36 cellular contexts compared by ENCODE assay signal in the genomic region with DNA sequence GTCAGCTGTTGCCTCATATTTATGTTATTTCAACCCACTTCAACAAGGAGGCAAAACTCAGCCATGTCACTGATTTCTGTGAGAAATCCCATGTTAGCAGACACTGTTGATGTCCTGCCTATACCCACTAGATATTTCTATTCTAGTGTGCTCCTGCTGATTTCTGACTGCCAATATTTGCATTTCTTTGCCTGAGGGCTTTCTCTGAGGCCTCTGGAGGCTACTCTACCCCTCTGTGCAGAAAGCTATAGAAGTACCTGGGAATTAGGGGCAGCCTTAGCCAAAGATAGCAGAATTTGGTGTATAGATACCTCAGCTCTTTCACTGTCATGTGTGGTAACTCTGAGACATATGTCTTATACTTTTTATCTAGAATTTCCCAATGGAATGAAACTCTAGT.
"Had no signal": no experiment of that assay in that cellular context is flagged by ENCODE, and none has a peak within 500 bp of the region (broad histone marks: within the 10 kb centered on the region; RNA-seq: fewer than 3 reads in every experiment).

No MANE protein-coding gene starts in this region.

- H3K36me3 ChIP-seq: adrenal gland, cardiac muscle cell, colonic mucosa, WERI-Rb-1 had no signal

- H3K9me3 ChIP-seq: adrenal gland, body of pancreas, colonic mucosa had no signal

- H3K36me3 Mint-ChIP-seq: activated CD4-positive, alpha-beta memory T cell treated with anti-CD3 and anti-CD28 coated beads for 36 hours; activated CD8-positive, alpha-beta memory T cell treated with anti-CD3 and anti-CD28 coated beads, Interleukin-2, amount 10 ng/mL, durations not matched to agents 7 days and 5 days; activated naive CD8-positive, alpha-beta T cell treated with anti-CD3 and anti-CD28 coated beads for 36 hours had no signal

- H3K4me3 ChIP-seq: adrenal gland, body of pancreas, cardiac muscle cell, colonic mucosa had no signal

- H3K27ac ChIP-seq: adrenal gland, body of pancreas, cardiac muscle cell, colonic mucosa, epithelial cell of prostate, WERI-Rb-1 had no signal

- H3K4me1 ChIP-seq: adrenal gland, body of pancreas, colonic mucosa had no signal

- H3K9me3 Mint-ChIP-seq: activated CD4-positive, alpha-beta T cell treated with anti-CD3 and anti-CD28 coated beads, Interleukin-2, amount 10 ng/mL, durations not matched to agents 24 days and 14 days; activated naive CD8-positive, alpha-beta T cell treated with anti-CD3 and anti-CD28 coated beads for 36 hours; activated T-helper 1 cell treated with anti-CD3 and anti-CD28 coated beads, Interleukin-12 subunit alpha, Interleukin-12 subunit beta, Interleukin-2, Interleukin-4 antibody, amounts not matched to agents 30 ng/mL and 10 ng/mL and 1 ng/mL, durations not matched to agents 14 hours and 24 hours and 36 hours; activated T-helper 2 cell treated with anti-CD3 and anti-CD28 coated beads, Interferon-gamma antibody, Interleukin-2, Interleukin-4, amounts not matched to agents 10 μg/mL and 5 μg/mL and 100 μg/mL, durations not matched to agents 14 hours and 24 hours and 36 hours; T-helper 2 cell treated with Interferon-gamma antibody and Interleukin-4, amounts not matched to agents 5 μg/mL and 100 μg/mL, for 36 hours had no signal

- H3K27ac Mint-ChIP-seq: activated CD4-positive, alpha-beta memory T cell treated with anti-CD3 and anti-CD28 coated beads for 36 hours; activated CD4-positive, alpha-beta T cell treated with anti-CD3 and anti-CD28 coated beads for 36 hours; activated CD4-positive, alpha-beta T cell treated with anti-CD3 and anti-CD28 coated beads, Interleukin-2, amount 10 ng/mL, durations not matched to agents 24 days and 14 days; activated CD8-positive, alpha-beta memory T cell treated with anti-CD3 and anti-CD28 coated beads, Interleukin-2, amount 10 ng/mL, durations not matched to agents 7 days and 5 days; activated CD8-positive, alpha-beta T cell treated with anti-CD3 and anti-CD28 coated beads, Interleukin-2, amount 10 ng/mL, durations not matched to agents 7 days and 5 days; activated naive CD4-positive, alpha-beta T cell treated with anti-CD3 and anti-CD28 coated beads for 36 hours; activated naive CD4-positive, alpha-beta T cell treated with anti-CD3 and anti-CD28 coated beads, Interleukin-2, amount 50 U/mL, for 24 hours; activated naive CD8-positive, alpha-beta T cell treated with anti-CD3 and anti-CD28 coated beads for 36 hours; activated naive CD8-positive, alpha-beta T cell treated with anti-CD3 and anti-CD28 coated beads, Interleukin-2, amount 50 U/mL, for 24 hours; activated T-helper 1 cell treated with anti-CD3 and anti-CD28 coated beads, Interleukin-12 subunit alpha, Interleukin-12 subunit beta, Interleukin-2, Interleukin-4 antibody, amounts not matched to agents 30 ng/mL and 10 ng/mL and 1 ng/mL, durations not matched to agents 14 hours and 24 hours and 36 hours; activated T-helper 2 cell treated with anti-CD3 and anti-CD28 coated beads, Interferon-gamma antibody, Interleukin-2, Interleukin-4, amounts not matched to agents 10 μg/mL and 5 μg/mL and 100 μg/mL, durations not matched to agents 14 hours and 24 hours and 36 hours; T-helper 17 cell; T-helper 2 cell treated with Interferon-gamma antibody and Interleukin-4, amounts not matched to agents 5 μg/mL and 100 μg/mL, for 36 hours had no signal

- DNase-seq: activated CD4-positive, alpha-beta memory T cell treated with anti-CD3 and anti-CD28 coated beads for 36 hours; activated CD4-positive, alpha-beta T cell treated with anti-CD3 and anti-CD28 coated beads for 36 hours; activated CD4-positive, alpha-beta T cell treated with anti-CD3 and anti-CD28 coated beads, Interleukin-2, amount 10 ng/mL, durations not matched to agents 24 days and 14 days; activated CD4-positive, CD25-positive, alpha-beta regulatory T cell; activated CD4-positive, CD25-positive, alpha-beta regulatory T cell treated with anti-CD3 and anti-CD28 coated beads, Interleukin-2, amount 50 U/mL, for 72 hours; activated CD8-positive, alpha-beta memory T cell treated with anti-CD3 and anti-CD28 coated beads, Interleukin-2, amount 10 ng/mL, durations not matched to agents 7 days and 5 days; activated CD8-positive, alpha-beta memory T cell treated with anti-CD3 and anti-CD28 coated beads, Interleukin-2, amount 50 U/mL, for 4 hours; activated CD8-positive, alpha-beta T cell treated with anti-CD3 and anti-CD28 coated beads, Interleukin-2, amount 10 ng/mL, durations not matched to agents 7 days and 5 days; activated effector memory CD4-positive, alpha-beta T cell treated with anti-CD3 and anti-CD28 coated beads, Interleukin-2, amount 50 U/mL, for 16 hours; activated naive CD4-positive, alpha-beta T cell treated with anti-CD3 and anti-CD28 coated beads for 36 hours; activated naive CD8-positive, alpha-beta T cell treated with anti-CD3 and anti-CD28 coated beads for 36 hours; activated naive CD8-positive, alpha-beta T cell treated with anti-CD3 and anti-CD28 coated beads, Interleukin-2, amount 50 U/mL, for 24 hours; activated T-cell treated with anti-CD3 and anti-CD28 coated beads, Interleukin-2, amount 50 U/mL, for 1 hour; activated T-cell treated with anti-CD3 and anti-CD28 coated beads, Interleukin-2, amount 50 U/mL, for 48 hours; adrenal gland; amygdala; aorta; body of pancreas; central memory CD4-positive, alpha-beta T cell; cerebellar nuclear complex; colonic mucosa; effector CD8-positive, alpha-beta T cell; foreskin fibroblast; T-helper 17 cell; T1000; WERI-Rb-1 had no signal

- H3K27me3 ChIP-seq: adrenal gland, body of pancreas, cardiac muscle cell, colonic mucosa had no signal

- FAIRE-seq: endometrium, endothelial cell of umbilical vein, frontal cortex had no signal

- H3K4me3 Mint-ChIP-seq: activated CD4-positive, alpha-beta memory T cell treated with anti-CD3 and anti-CD28 coated beads for 36 hours; activated CD4-positive, alpha-beta T cell treated with anti-CD3 and anti-CD28 coated beads for 36 hours; activated CD4-positive, alpha-beta T cell treated with anti-CD3 and anti-CD28 coated beads, Interleukin-2, amount 10 ng/mL, durations not matched to agents 24 days and 14 days; activated CD8-positive, alpha-beta memory T cell treated with anti-CD3 and anti-CD28 coated beads, Interleukin-2, amount 10 ng/mL, durations not matched to agents 7 days and 5 days; activated CD8-positive, alpha-beta T cell treated with anti-CD3 and anti-CD28 coated beads, Interleukin-2, amount 10 ng/mL, durations not matched to agents 7 days and 5 days; activated naive CD4-positive, alpha-beta T cell treated with anti-CD3 and anti-CD28 coated beads for 36 hours; activated naive CD4-positive, alpha-beta T cell treated with anti-CD3 and anti-CD28 coated beads, Interleukin-2, amount 50 U/mL, for 24 hours; activated naive CD8-positive, alpha-beta T cell treated with anti-CD3 and anti-CD28 coated beads for 36 hours; activated naive CD8-positive, alpha-beta T cell treated with anti-CD3 and anti-CD28 coated beads, Interleukin-2, amount 50 U/mL, for 24 hours; activated T-helper 1 cell treated with anti-CD3 and anti-CD28 coated beads, Interleukin-12 subunit alpha, Interleukin-12 subunit beta, Interleukin-2, Interleukin-4 antibody, amounts not matched to agents 30 ng/mL and 10 ng/mL and 1 ng/mL, durations not matched to agents 14 hours and 24 hours and 36 hours; T-helper 17 cell; T-helper 2 cell treated with Interferon-gamma antibody and Interleukin-4, amounts not matched to agents 5 μg/mL and 100 μg/mL, for 36 hours had no signal

- H3K4me1 Mint-ChIP-seq: activated CD4-positive, alpha-beta T cell treated with anti-CD3 and anti-CD28 coated beads, Interleukin-2, amount 10 ng/mL, durations not matched to agents 24 days and 14 days; activated CD8-positive, alpha-beta memory T cell treated with anti-CD3 and anti-CD28 coated beads, Interleukin-2, amount 10 ng/mL, durations not matched to agents 7 days and 5 days; activated naive CD8-positive, alpha-beta T cell treated with anti-CD3 and anti-CD28 coated beads for 36 hours; activated naive CD8-positive, alpha-beta T cell treated with anti-CD3 and anti-CD28 coated beads, Interleukin-2, amount 50 U/mL, for 24 hours; T-helper 17 cell had no signal

- ATAC-seq: activated CD4-positive, alpha-beta T cell treated with anti-CD3 and anti-CD28 coated beads for 36 hours; activated CD8-positive, alpha-beta memory T cell treated with anti-CD3 and anti-CD28 coated beads, Interleukin-2, amount 10 ng/mL, durations not matched to agents 7 days and 5 days; activated CD8-positive, alpha-beta T cell treated with anti-CD3 and anti-CD28 coated beads, Interleukin-2, amount 10 ng/mL, durations not matched to agents 7 days and 5 days; activated naive CD8-positive, alpha-beta T cell treated with anti-CD3 and anti-CD28 coated beads, Interleukin-2, amount 50 U/mL, for 24 hours; body of pancreas; esophagus mucosa; T-helper 17 cell had no signal

- H3K27me3 Mint-ChIP-seq: activated CD4-positive, alpha-beta memory T cell treated with anti-CD3 and anti-CD28 coated beads for 36 hours; activated CD4-positive, alpha-beta T cell treated with anti-CD3 and anti-CD28 coated beads for 36 hours; activated CD4-positive, alpha-beta T cell treated with anti-CD3 and anti-CD28 coated beads, Interleukin-2, amount 10 ng/mL, durations not matched to agents 24 days and 14 days; activated CD8-positive, alpha-beta memory T cell treated with anti-CD3 and anti-CD28 coated beads, Interleukin-2, amount 10 ng/mL, durations not matched to agents 7 days and 5 days; activated naive CD4-positive, alpha-beta T cell treated with anti-CD3 and anti-CD28 coated beads, Interleukin-2, amount 50 U/mL, for 24 hours; activated naive CD8-positive, alpha-beta T cell treated with anti-CD3 and anti-CD28 coated beads for 36 hours; T-helper 17 cell had no signal
